In genomic region chr19:18647371-18647767, GRCh38 we compare ENCODE assay signal across 1 cellular context.
TF ChIP-seq lines count a peak whose summit lies in the region.

No MANE protein-coding gene starts in this region.

TF ChIP-seq in K562, 482 proteins besides CTCF, POLR2A, EP300 and RAD21 (continues in another document):
- 0 out of 2 replicates have a peak, but pooled peaks have one; percentile 52 for TF ChIP-seq THRAP3 (IDR thresholded peaks at IDR 0.05; ENCODE audit: borderline replicate concordance)
- TF ChIP-seq ZNF41 (CRISPR knock-in tag; conservative IDR thresholded peaks at IDR 0.05), result no peak
- TF ChIP-seq KDM5B (IDR thresholded peaks at IDR 0.05; ENCODE audit: insufficient replicate concordance, low read depth, low read length), result no peak
- no peak for TF ChIP-seq GATAD2A (IDR thresholded peaks at IDR 0.05)
- no peak for TF ChIP-seq BMI1 (IDR thresholded peaks at IDR 0.05; ENCODE audit: low read length)
- TF ChIP-seq NBN (IDR thresholded peaks at IDR 0.05; ENCODE audit: low read depth), result no peak
- TF ChIP-seq NELFE (IDR thresholded peaks at IDR 0.05; ENCODE audit: insufficient read depth, insufficient read length), result no peak
- no peak for TF ChIP-seq RB1 (IDR thresholded peaks at IDR 0.05; ENCODE audit: low read depth)
- no peak for TF ChIP-seq ZBTB9 (CRISPR knock-in tag; IDR thresholded peaks at IDR 0.05)
- TF ChIP-seq COPS2 (conservative IDR thresholded peaks at IDR 0.05), result no peak
- TF ChIP-seq ZNF707 (CRISPR knock-in tag; conservative IDR thresholded peaks at IDR 0.05), result no peak
- 0 out of 2 replicates have a peak, but pooled peaks have one; percentile 43 for TF ChIP-seq SMARCA5 (IDR thresholded peaks at IDR 0.05)
- no peak for TF ChIP-seq DLX4 (CRISPR knock-in tag; IDR thresholded peaks at IDR 0.05)
- TF ChIP-seq HLTF (IDR thresholded peaks at IDR 0.05), result 0 out of 2 replicates have a peak, but pooled peaks have one; percentile 39
- TF ChIP-seq VEZF1 (CRISPR knock-in tag; IDR thresholded peaks at IDR 0.05), result no peak
- 0 out of 2 replicates have a peak, but pooled peaks have one; percentile 12 for TF ChIP-seq SMARCE1 (IDR thresholded peaks at IDR 0.05)
- TF ChIP-seq FIP1L1 (IDR thresholded peaks at IDR 0.05; ENCODE audit: low read depth, low read length, poor library complexity, severe bottlenecking), result no peak
- no peak for TF ChIP-seq ZNF76 (CRISPR knock-in tag; IDR thresholded peaks at IDR 0.05; ENCODE audit: borderline replicate concordance)
- TF ChIP-seq ZC3H11A (IDR thresholded peaks at IDR 0.05; ENCODE audit: low read depth, low read length), result no peak
- TF ChIP-seq ZSCAN29 (IDR thresholded peaks at IDR 0.05), result no peak
- no peak for TF ChIP-seq RAD51 (IDR thresholded peaks at IDR 0.05; ENCODE audit: borderline replicate concordance, low read depth)
- no peak for TF ChIP-seq ZBTB43 (CRISPR knock-in tag; IDR thresholded peaks at IDR 0.05)
- no peak for TF ChIP-seq KAT8 (IDR thresholded peaks at IDR 0.05; ENCODE audit: low read depth)
- TF ChIP-seq TOE1 (IDR thresholded peaks at IDR 0.05; ENCODE audit: borderline replicate concordance), result 0 out of 2 replicates have a peak, but pooled peaks have one; percentile 45
- TF ChIP-seq TOE1 (CRISPR knock-in tag; IDR thresholded peaks at IDR 0.05; ENCODE audit: borderline replicate concordance, low read depth), result no peak
- no peak for TF ChIP-seq NFIC (IDR thresholded peaks at IDR 0.05)
- TF ChIP-seq NKRF (IDR thresholded peaks at IDR 0.05; ENCODE audit: borderline replicate concordance), result 0 out of 2 replicates have a peak, but pooled peaks have one; percentile 43
- 0 out of 2 replicates have a peak, but pooled peaks have one; percentile 45 for TF ChIP-seq DPF2 (IDR thresholded peaks at IDR 0.05)
- no peak for TF ChIP-seq FOXP1 (CRISPR knock-in tag; IDR thresholded peaks at IDR 0.05)
- TF ChIP-seq PKNOX1 (IDR thresholded peaks at IDR 0.05), result 0 out of 2 replicates have a peak, but pooled peaks have one; percentile 9
- TF ChIP-seq PREB (CRISPR knock-in tag; IDR thresholded peaks at IDR 0.05), result no peak
- TF ChIP-seq CLOCK (CRISPR knock-in tag; IDR thresholded peaks at IDR 0.05; ENCODE audit: borderline replicate concordance), result no peak
- no peak for TF ChIP-seq NFE2L1 (tag; IDR thresholded peaks at IDR 0.05; ENCODE audit: borderline replicate concordance, low read depth)
- TF ChIP-seq NCOA1 (IDR thresholded peaks at IDR 0.05; ENCODE audit: low read depth), result no peak
- no peak for TF ChIP-seq ZNF778 (CRISPR knock-in tag; IDR thresholded peaks at IDR 0.05)
- TF ChIP-seq MLLT1 (IDR thresholded peaks at IDR 0.05), result 0 out of 4 replicates have a peak, but pooled peaks of 1 of the 2 experiments have one; percentile 37
- no peak for TF ChIP-seq ZNF224 (CRISPR knock-in tag; IDR thresholded peaks at IDR 0.05)
- TF ChIP-seq EGR1 (conservative IDR thresholded peaks at IDR 0.05), result peak; percentile 50; the same call in 1 of the 2 replicates
- peak; percentile 43; the same call in 1 of the 2 replicates for TF ChIP-seq ZNF512 (tag; IDR thresholded peaks at IDR 0.05)
- TF ChIP-seq GTF2E2 (tag; IDR thresholded peaks at IDR 0.05), result no peak
- no peak for TF ChIP-seq ZNF175 (CRISPR knock-in tag; IDR thresholded peaks at IDR 0.05; ENCODE audit: low read depth)
- TF ChIP-seq MTA1 (IDR thresholded peaks at IDR 0.05; ENCODE audit: borderline replicate concordance), result peak; percentile 57; the same call in 1 of the 2 replicates
- TF ChIP-seq OTX1 (CRISPR knock-in tag; IDR thresholded peaks at IDR 0.05), result 0 out of 2 replicates have a peak, but pooled peaks have one; percentile 58
- no peak for TF ChIP-seq CBX5 (IDR thresholded peaks at IDR 0.05; ENCODE audit: borderline replicate concordance, low read depth)
- no peak for TF ChIP-seq E2F1 (CRISPR knock-in tag; IDR thresholded peaks at IDR 0.05)
- TF ChIP-seq MYNN (IDR thresholded peaks at IDR 0.05), result no peak
- no peak for TF ChIP-seq MYNN (CRISPR knock-in tag; IDR thresholded peaks at IDR 0.05)
- TF ChIP-seq FOXJ3 (CRISPR knock-in tag; IDR thresholded peaks at IDR 0.05), result no peak
- TF ChIP-seq NUFIP1 (IDR thresholded peaks at IDR 0.05; ENCODE audit: partially characterized antibody), result no peak
- TF ChIP-seq THRB (CRISPR knock-in tag; conservative IDR thresholded peaks at IDR 0.05), result peak; percentile 80; the same call in 1 of the 2 replicates
- no peak for TF ChIP-seq CHD2 (IDR thresholded peaks at IDR 0.05; ENCODE audit: low read depth, low read length)
